Comparison of ENCODE assay signal across 10 cellular contexts in genomic region chr1:24930703-24931480, GRCh38. TPM values are rescaled to one million over a fixed set of nuclear protein-coding genes. Genes with fewer than 3 reads are reported as not detected.
DNase-seq lines count a peak whose midpoint lies in the region; FAIRE-seq and TF ChIP-seq lines count a peak whose summit lies in the region.
"Had no signal": no experiment of that assay in that cellular context is flagged by ENCODE, and none has a peak within 500 bp of the region (broad histone marks: within the 10 kb centered on the region; RNA-seq: fewer than 3 reads in every experiment).

No MANE protein-coding gene starts in this region.

- CTCF ChIA-PET in endothelial cell of umbilical vein (lab: Charles Lee): interaction anchor here (0.7 to 2.9 kb wide), 3 partner anchors 9 to 171 kb away, joined by 3 to 16 read pairs (median 3); no protein-coding TSS in a partner anchor

- no peak overlapping the region for H2AFZ ChIP-seq in OCI-LY1 (ENCODE audit: low read length)
- no peak overlapping the region for H2AFZ ChIP-seq in endothelial cell of umbilical vein (ENCODE audit: low read depth, low read length)

- no peaks in the 10 kb centered on the region for H3K9me1 ChIP-seq in endothelial cell of umbilical vein (replicated peaks; ENCODE audit: control insufficient read depth, extremely low read depth, insufficient read depth, low read length)

- no peaks in the 10 kb centered on the region for H3K9me2 ChIP-seq in OCI-LY1 (ENCODE audit: low read depth, low read length)

- DNase-seq in NCI-H2196 (lab: John Stamatoyannopoulos, UW; ENCODE audit: unreplicated experiment) (peak; percentile 35), NCI-H2196 treated with DMSO at 0.1 percent for 48 hours (lab: John Stamatoyannopoulos, UW; ENCODE audit: unreplicated experiment) (no peak), endothelial cell of umbilical vein (ENCODE audit: low read depth, low spot score) (no peak), kidney glomerular epithelial cell (lab: John Stamatoyannopoulos, UW) (no peak), NCI-H226 (no peak), NCI-H526 (lab: John Stamatoyannopoulos, UW) (no peak)
- DNase-seq: ACHN had no signal

- FAIRE-seq in endothelial cell of umbilical vein (lab: Jason Lieb, UNC): no peak

- H3K4me1 ChIP-seq in OCI-LY1 (ENCODE audit: insufficient read depth, low read length, severe bottlenecking) (peaks cover 47% of the 10 kb centered on the region), endothelial cell of umbilical vein (ENCODE audit: control insufficient read depth, extremely low read depth, insufficient read depth, low read length) (no peaks in the 10 kb centered on the region)

- H3K27me3 ChIP-seq in OCI-LY1 (ENCODE audit: insufficient read depth, low read length) (no peaks in the 10 kb centered on the region), endothelial cell of umbilical vein (ENCODE audit: control insufficient read depth in 2 of 2, insufficient read depth in 2 of 2, low read length in 2 of 2) (peaks cover 88% of the 10 kb centered on the region in 2 experiments)

- dilution Hi-C loops in endothelial cell of umbilical vein (cut with MboI; ENCODE audit: extremely low pct_ligation_motif_present, low sequenced_read_pairs): no loop called here

- no peaks in the 10 kb centered on the region for H3K9me3 ChIP-seq in OCI-LY1 (ENCODE audit: low read length)
- no peaks in the 10 kb centered on the region for H3K9me3 ChIP-seq in endothelial cell of umbilical vein (replicated peaks; ENCODE audit: control insufficient read depth, insufficient read depth, low read length)

- H3K79me2 ChIP-seq in OCI-LY1 (ENCODE audit: insufficient read depth, low read length): no peaks in the 10 kb centered on the region
- no peaks in the 10 kb centered on the region for H3K79me2 ChIP-seq in endothelial cell of umbilical vein (ENCODE audit: control insufficient read depth, insufficient read depth, low read length)

- H3K36me3 ChIP-seq in OCI-LY1 (ENCODE audit: insufficient read depth, low read length) (no peaks in the 10 kb centered on the region), endothelial cell of umbilical vein (ENCODE audit: control insufficient read depth in 2 of 2, extremely low read depth in 1 of 2, insufficient read depth in 2 of 2, low read length in 2 of 2) (no peaks in the 10 kb centered on the region)

- intact Hi-C loops in endothelial cell of umbilical vein (cut with micrococcal nuclease): loop anchor here (5.0 kb wide), 1 partner anchor 271 kb away; no protein-coding TSS in a partner anchor

- no peak for TF ChIP-seq POLR2A in endothelial cell of umbilical vein (IDR thresholded peaks at IDR 0.05; ENCODE audit: low read depth, low read length)

- TF ChIP-seq CTCF in OCI-LY1 (IDR thresholded peaks at IDR 0.05; ENCODE audit: low read length) (no peak), endothelial cell of umbilical vein (IDR thresholded peaks at IDR 0.05; ENCODE audit: extremely low read depth in 1 of 2, insufficient read depth in 1 of 2, low read depth in 1 of 2, low read length in 2 of 2) (no peak)

- no TSS peak for BruUV-seq in endothelial cell of umbilical vein (replicated peaks; lab: Mats Ljungman, UMichigan)

- H3F3A ChIP-seq in OCI-LY1 (ENCODE audit: insufficient read depth, low read length): no peaks in the 10 kb centered on the region

- POLR2A ChIA-PET in endothelial cell of umbilical vein (lab: Charles Lee): no interaction called here

- peak overlapping the region; percentile 56 for H3K4me3 ChIP-seq in OCI-LY1 (ENCODE audit: low read depth, low read length, poor library complexity, severe bottlenecking)
- no peak overlapping the region for H3K4me3 ChIP-seq in endothelial cell of umbilical vein (replicated peaks in 1 of 3; ENCODE audit: insufficient read depth in 1 of 3, low read depth in 1 of 3, low read length in 3 of 3)
- H3K4me3 ChIP-seq in skin epidermis: peak overlapping the region; percentile 17 to 56 (median 28)

- H3K4me2 ChIP-seq in OCI-LY1 (ENCODE audit: low read length): peak overlapping the region; percentile 67
- no peak overlapping the region for H3K4me2 ChIP-seq in endothelial cell of umbilical vein (ENCODE audit: insufficient read depth, low read length)

- H3K9ac ChIP-seq in OCI-LY1 (ENCODE audit: low read length) (peak overlapping the region; percentile 75), endothelial cell of umbilical vein (replicated peaks; ENCODE audit: extremely low read depth, insufficient read depth, low read length) (no peak overlapping the region)

- peak overlapping the region; percentile 34 for H3K27ac ChIP-seq in OCI-LY1 (ENCODE audit: low read depth, low read length, poor library complexity, severe bottlenecking)
- H3K27ac ChIP-seq in endothelial cell of umbilical vein (ENCODE audit: insufficient read depth, low read depth, low read length): no peak overlapping the region
- H3K27ac ChIP-seq in skin epidermis: peak overlapping the region in 19 of 21 experiments; percentile 5 to 94 (median 67)

- no peaks in the 10 kb centered on the region for H4K20me1 ChIP-seq in OCI-LY1 (ENCODE audit: insufficient read depth, low read length)
- no peaks in the 10 kb centered on the region for H4K20me1 ChIP-seq in endothelial cell of umbilical vein (replicated peaks; ENCODE audit: control insufficient read depth, extremely low read depth, insufficient read depth, low read length)

TF ChIP-seq in endothelial cell of umbilical vein, 7 proteins besides CTCF, POLR2A, EP300 and RAD21:
- TF ChIP-seq JUN (IDR thresholded peaks at IDR 0.05; ENCODE audit: borderline replicate concordance, insufficient read depth, insufficient read length, low read depth) (no peak), EZH2 (IDR thresholded peaks at IDR 0.05; ENCODE audit: borderline replicate concordance, low read depth, low read length, severe bottlenecking) (peak; percentile 98)

RNA-seq across cellular contexts. Expression of gene RUNX3, which starts 0.8 kb away (rescaled TPM):
- total RNA-seq in endothelial cell of umbilical vein: not detected in 2 replicates
- not detected in 2 replicates for polyA plus RNA-seq in endothelial cell of umbilical vein
- polyA plus RNA-seq in endothelial cell of umbilical vein (2011; cell fraction: cytosol; rRNA removed): not detected in 2 replicates
- polyA plus RNA-seq in endothelial cell of umbilical vein (2011; cell fraction: nucleus; rRNA removed): not detected in 2 replicates
- not detected in 2 replicates for polyA plus RNA-seq in endothelial cell of umbilical vein (2012)
- not detected in 2 replicates for polyA minus RNA-seq in endothelial cell of umbilical vein
- not detected for polyA minus RNA-seq in endothelial cell of umbilical vein (2011; cell fraction: cytosol; rRNA and poly(A)+ RNA removed)
- not detected in 2 replicates for polyA minus RNA-seq in endothelial cell of umbilical vein (2011; cell fraction: nucleus; rRNA and poly(A)+ RNA removed)
- total RNA-seq: NCI-H460 had no signal

Comparison
In these comparisons a context has a peak if more than half of its experiments do, and no peak if none do; other contexts are left out.
1. H3K4me3 ChIP-seq: peak in OCI-LY1 (single experiment) and skin epidermis (7 of 7); none in endothelial cell of umbilical vein (0 of 3).